1 cellular context compared by ENCODE assay signal in the genomic region with DNA sequence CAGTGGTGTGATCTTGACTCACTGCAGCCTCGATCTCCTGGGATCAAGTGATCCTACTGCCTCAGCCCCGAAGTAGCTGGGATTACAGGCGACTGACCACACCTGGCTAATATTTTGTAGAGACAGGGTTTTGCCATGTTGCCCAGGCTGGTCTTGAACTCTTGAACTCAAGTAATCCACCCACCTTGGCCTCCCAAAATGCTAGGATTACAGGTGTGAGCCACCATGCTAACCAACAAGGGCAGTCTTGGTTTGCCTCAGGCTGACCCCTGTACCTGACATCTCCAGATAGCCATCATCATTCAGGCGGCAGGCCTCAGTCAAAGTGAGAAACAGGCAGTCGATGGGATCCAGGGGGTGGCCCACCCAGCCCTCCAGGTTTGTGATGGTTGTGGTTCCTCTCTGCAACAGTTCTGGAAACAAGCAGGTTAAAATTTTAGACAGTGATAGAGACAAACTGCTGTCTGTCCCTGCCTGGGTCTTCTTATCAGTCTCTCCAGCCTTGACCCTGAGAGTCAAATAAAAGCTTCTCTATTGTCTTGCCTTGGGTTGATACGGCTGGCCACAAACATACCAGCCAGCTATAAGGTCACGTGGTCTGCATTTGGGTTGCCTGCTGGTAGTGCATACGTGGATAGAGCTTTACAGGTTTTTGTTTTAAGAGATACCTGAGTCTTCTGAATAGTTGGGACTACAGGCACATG.
TF ChIP-seq lines count a peak whose summit lies in the region.

No MANE protein-coding gene starts in this region.

TF ChIP-seq in K562, 482 proteins besides CTCF, POLR2A, EP300 and RAD21 (continued from another document and continues in another):
- TF ChIP-seq, protein P1, sequence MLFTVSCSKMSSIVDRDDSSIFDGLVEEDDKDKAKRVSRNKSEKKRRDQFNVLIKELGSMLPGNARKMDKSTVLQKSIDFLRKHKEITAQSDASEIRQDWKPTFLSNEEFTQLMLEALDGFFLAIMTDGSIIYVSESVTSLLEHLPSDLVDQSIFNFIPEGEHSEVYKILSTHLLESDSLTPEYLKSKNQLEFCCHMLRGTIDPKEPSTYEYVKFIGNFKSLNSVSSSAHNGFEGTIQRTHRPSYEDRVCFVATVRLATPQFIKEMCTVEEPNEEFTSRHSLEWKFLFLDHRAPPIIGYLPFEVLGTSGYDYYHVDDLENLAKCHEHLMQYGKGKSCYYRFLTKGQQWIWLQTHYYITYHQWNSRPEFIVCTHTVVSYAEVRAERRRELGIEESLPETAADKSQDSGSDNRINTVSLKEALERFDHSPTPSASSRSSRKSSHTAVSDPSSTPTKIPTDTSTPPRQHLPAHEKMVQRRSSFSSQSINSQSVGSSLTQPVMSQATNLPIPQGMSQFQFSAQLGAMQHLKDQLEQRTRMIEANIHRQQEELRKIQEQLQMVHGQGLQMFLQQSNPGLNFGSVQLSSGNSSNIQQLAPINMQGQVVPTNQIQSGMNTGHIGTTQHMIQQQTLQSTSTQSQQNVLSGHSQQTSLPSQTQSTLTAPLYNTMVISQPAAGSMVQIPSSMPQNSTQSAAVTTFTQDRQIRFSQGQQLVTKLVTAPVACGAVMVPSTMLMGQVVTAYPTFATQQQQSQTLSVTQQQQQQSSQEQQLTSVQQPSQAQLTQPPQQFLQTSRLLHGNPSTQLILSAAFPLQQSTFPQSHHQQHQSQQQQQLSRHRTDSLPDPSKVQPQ (CRISPR knock-in tag; IDR thresholded peaks at IDR 0.05; ENCODE audit: borderline replicate concordance): no peak
- TF ChIP-seq SREBF2 (CRISPR knock-in tag; IDR thresholded peaks at IDR 0.05) (no peak), ZNF224 (CRISPR knock-in tag; IDR thresholded peaks at IDR 0.05) (no peak), NFE2 (IDR thresholded peaks at IDR 0.05; ENCODE audit: low read depth) (peak; percentile 55), NFIX (CRISPR knock-in tag; IDR thresholded peaks at IDR 0.05; ENCODE audit: low read depth) (no peak), HMG20A (CRISPR knock-in tag; conservative IDR thresholded peaks at IDR 0.05) (0 out of 2 replicates have a peak, but pooled peaks have one; percentile 60), SMAD1 (IDR thresholded peaks at IDR 0.05; ENCODE audit: low read depth, low read length, partially characterized antibody) (no peak), TRIM24 (IDR thresholded peaks at IDR 0.05) (peak; percentile 78 to 88), SPI1 (IDR thresholded peaks at IDR 0.05; ENCODE audit: borderline replicate concordance, low read depth, low read length) (no peak), BCOR (IDR thresholded peaks at IDR 0.05) (peak; percentile 85; the same call in 1 of the 2 replicates), CBX8 (IDR thresholded peaks at IDR 0.05; ENCODE audit: borderline replicate concordance, extremely low read depth, low read depth, low read length, poor library complexity, severe bottlenecking) (no peak), BRF1 (IDR thresholded peaks at IDR 0.05; ENCODE audit: borderline replicate concordance, extremely low read depth, insufficient read length) (no peak), ILK (tag; IDR thresholded peaks at IDR 0.05; ENCODE audit: borderline replicate concordance, low read depth) (no peak), HDAC6 (IDR thresholded peaks at IDR 0.05; ENCODE audit: low read depth, low read length) (no peak), PHF20 (IDR thresholded peaks at IDR 0.05; ENCODE audit: partially characterized antibody) (no peak), ZBED1 (IDR thresholded peaks at IDR 0.05) (no peak), RHOXF2B (CRISPR knock-in tag; conservative IDR thresholded peaks at IDR 0.05) (no peak), FOXK2 (conservative IDR thresholded peaks at IDR 0.05 in 1 of 2, IDR thresholded peaks at IDR 0.05 in 1 of 2; ENCODE audit: low read depth in 2 of 2) (peak; percentile 45 to 78; a peak in 2 of 4 replicates), ZNF311 (CRISPR knock-in tag; IDR thresholded peaks at IDR 0.05) (no peak), ZKSCAN3 (CRISPR knock-in tag; IDR thresholded peaks at IDR 0.05) (no peak)
- TF ChIP-seq, protein P2, sequence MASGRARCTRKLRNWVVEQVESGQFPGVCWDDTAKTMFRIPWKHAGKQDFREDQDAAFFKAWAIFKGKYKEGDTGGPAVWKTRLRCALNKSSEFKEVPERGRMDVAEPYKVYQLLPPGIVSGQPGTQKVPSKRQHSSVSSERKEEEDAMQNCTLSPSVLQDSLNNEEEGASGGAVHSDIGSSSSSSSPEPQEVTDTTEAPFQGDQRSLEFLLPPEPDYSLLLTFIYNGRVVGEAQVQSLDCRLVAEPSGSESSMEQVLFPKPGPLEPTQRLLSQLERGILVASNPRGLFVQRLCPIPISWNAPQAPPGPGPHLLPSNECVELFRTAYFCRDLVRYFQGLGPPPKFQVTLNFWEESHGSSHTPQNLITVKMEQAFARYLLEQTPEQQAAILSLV (tag; IDR thresholded peaks at IDR 0.05): no peak
- TF ChIP-seq, protein P3, sequence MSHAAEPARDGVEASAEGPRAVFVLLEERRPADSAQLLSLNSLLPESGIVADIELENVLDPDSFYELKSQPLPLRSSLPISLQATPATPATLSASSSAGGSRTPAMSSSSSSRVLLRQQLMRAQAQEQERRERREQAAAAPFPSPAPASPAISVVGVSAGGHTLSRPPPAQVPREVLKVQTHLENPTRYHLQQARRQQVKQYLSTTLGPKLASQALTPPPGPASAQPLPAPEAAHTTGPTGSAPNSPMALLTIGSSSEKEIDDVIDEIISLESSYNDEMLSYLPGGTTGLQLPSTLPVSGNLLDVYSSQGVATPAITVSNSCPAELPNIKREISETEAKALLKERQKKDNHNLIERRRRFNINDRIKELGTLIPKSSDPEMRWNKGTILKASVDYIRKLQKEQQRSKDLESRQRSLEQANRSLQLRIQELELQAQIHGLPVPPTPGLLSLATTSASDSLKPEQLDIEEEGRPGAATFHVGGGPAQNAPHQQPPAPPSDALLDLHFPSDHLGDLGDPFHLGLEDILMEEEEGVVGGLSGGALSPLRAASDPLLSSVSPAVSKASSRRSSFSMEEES (CRISPR knock-in tag; IDR thresholded peaks at IDR 0.05): peak; percentile 99
- TF ChIP-seq, protein P4, sequence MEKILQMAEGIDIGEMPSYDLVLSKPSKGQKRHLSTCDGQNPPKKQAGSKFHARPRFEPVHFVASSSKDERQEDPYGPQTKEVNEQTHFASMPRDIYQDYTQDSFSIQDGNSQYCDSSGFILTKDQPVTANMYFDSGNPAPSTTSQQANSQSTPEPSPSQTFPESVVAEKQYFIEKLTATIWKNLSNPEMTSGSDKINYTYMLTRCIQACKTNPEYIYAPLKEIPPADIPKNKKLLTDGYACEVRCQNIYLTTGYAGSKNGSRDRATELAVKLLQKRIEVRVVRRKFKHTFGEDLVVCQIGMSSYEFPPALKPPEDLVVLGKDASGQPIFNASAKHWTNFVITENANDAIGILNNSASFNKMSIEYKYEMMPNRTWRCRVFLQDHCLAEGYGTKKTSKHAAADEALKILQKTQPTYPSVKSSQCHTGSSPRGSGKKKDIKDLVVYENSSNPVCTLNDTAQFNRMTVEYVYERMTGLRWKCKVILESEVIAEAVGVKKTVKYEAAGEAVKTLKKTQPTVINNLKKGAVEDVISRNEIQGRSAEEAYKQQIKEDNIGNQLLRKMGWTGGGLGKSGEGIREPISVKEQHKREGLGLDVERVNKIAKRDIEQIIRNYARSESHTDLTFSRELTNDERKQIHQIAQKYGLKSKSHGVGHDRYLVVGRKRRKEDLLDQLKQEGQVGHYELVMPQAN (IDR thresholded peaks at IDR 0.05; ENCODE audit: borderline replicate concordance): no peak
- TF ChIP-seq, protein P5, sequence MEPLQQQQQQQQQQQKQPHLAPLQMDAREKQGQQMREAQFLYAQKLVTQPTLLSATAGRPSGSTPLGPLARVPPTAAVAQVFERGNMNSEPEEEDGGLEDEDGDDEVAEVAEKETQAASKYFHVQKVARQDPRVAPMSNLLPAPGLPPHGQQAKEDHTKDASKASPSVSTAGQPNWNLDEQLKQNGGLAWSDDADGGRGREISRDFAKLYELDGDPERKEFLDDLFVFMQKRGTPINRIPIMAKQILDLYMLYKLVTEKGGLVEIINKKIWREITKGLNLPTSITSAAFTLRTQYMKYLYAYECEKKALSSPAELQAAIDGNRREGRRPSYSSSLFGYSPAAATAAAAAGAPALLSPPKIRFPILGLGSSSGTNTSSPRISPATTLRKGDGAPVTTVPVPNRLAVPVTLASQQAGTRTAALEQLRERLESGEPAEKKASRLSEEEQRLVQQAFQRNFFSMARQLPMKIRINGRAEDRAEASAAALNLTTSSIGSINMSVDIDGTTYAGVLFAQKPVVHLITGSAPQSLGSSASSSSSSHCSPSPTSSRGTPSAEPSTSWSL (CRISPR knock-in tag; IDR thresholded peaks at IDR 0.05; ENCODE audit: borderline replicate concordance): no peak
- TF ChIP-seq, protein P6, sequence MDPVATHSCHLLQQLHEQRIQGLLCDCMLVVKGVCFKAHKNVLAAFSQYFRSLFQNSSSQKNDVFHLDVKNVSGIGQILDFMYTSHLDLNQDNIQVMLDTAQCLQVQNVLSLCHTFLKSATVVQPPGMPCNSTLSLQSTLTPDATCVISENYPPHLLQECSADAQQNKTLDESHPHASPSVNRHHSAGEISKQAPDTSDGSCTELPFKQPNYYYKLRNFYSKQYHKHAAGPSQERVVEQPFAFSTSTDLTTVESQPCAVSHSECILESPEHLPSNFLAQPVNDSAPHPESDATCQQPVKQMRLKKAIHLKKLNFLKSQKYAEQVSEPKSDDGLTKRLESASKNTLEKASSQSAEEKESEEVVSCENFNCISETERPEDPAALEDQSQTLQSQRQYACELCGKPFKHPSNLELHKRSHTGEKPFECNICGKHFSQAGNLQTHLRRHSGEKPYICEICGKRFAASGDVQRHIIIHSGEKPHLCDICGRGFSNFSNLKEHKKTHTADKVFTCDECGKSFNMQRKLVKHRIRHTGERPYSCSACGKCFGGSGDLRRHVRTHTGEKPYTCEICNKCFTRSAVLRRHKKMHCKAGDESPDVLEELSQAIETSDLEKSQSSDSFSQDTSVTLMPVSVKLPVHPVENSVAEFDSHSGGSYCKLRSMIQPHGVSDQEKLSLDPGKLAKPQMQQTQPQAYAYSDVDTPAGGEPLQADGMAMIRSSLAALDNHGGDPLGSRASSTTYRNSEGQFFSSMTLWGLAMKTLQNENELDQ (CRISPR knock-in tag; IDR thresholded peaks at IDR 0.05; ENCODE audit: borderline replicate concordance): no peak
- TF ChIP-seq, protein P7, sequence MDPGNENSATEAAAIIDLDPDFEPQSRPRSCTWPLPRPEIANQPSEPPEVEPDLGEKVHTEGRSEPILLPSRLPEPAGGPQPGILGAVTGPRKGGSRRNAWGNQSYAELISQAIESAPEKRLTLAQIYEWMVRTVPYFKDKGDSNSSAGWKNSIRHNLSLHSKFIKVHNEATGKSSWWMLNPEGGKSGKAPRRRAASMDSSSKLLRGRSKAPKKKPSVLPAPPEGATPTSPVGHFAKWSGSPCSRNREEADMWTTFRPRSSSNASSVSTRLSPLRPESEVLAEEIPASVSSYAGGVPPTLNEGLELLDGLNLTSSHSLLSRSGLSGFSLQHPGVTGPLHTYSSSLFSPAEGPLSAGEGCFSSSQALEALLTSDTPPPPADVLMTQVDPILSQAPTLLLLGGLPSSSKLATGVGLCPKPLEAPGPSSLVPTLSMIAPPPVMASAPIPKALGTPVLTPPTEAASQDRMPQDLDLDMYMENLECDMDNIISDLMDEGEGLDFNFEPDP (CRISPR knock-in tag; IDR thresholded peaks at IDR 0.05): no peak
- TF ChIP-seq, protein P8, sequence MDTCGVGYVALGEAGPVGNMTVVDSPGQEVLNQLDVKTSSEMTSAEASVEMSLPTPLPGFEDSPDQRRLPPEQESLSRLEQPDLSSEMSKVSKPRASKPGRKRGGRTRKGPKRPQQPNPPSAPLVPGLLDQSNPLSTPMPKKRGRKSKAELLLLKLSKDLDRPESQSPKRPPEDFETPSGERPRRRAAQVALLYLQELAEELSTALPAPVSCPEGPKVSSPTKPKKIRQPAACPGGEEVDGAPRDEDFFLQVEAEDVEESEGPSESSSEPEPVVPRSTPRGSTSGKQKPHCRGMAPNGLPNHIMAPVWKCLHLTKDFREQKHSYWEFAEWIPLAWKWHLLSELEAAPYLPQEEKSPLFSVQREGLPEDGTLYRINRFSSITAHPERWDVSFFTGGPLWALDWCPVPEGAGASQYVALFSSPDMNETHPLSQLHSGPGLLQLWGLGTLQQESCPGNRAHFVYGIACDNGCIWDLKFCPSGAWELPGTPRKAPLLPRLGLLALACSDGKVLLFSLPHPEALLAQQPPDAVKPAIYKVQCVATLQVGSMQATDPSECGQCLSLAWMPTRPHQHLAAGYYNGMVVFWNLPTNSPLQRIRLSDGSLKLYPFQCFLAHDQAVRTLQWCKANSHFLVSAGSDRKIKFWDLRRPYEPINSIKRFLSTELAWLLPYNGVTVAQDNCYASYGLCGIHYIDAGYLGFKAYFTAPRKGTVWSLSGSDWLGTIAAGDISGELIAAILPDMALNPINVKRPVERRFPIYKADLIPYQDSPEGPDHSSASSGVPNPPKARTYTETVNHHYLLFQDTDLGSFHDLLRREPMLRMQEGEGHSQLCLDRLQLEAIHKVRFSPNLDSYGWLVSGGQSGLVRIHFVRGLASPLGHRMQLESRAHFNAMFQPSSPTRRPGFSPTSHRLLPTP (IDR thresholded peaks at IDR 0.05; ENCODE audit: borderline replicate concordance, extremely low read depth, insufficient read length): no peak
- TF ChIP-seq, protein P9, sequence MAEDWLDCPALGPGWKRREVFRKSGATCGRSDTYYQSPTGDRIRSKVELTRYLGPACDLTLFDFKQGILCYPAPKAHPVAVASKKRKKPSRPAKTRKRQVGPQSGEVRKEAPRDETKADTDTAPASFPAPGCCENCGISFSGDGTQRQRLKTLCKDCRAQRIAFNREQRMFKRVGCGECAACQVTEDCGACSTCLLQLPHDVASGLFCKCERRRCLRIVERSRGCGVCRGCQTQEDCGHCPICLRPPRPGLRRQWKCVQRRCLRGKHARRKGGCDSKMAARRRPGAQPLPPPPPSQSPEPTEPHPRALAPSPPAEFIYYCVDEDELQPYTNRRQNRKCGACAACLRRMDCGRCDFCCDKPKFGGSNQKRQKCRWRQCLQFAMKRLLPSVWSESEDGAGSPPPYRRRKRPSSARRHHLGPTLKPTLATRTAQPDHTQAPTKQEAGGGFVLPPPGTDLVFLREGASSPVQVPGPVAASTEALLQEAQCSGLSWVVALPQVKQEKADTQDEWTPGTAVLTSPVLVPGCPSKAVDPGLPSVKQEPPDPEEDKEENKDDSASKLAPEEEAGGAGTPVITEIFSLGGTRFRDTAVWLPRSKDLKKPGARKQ (CRISPR knock-in tag; IDR thresholded peaks at IDR 0.05): no peak
- TF ChIP-seq, protein P10, sequence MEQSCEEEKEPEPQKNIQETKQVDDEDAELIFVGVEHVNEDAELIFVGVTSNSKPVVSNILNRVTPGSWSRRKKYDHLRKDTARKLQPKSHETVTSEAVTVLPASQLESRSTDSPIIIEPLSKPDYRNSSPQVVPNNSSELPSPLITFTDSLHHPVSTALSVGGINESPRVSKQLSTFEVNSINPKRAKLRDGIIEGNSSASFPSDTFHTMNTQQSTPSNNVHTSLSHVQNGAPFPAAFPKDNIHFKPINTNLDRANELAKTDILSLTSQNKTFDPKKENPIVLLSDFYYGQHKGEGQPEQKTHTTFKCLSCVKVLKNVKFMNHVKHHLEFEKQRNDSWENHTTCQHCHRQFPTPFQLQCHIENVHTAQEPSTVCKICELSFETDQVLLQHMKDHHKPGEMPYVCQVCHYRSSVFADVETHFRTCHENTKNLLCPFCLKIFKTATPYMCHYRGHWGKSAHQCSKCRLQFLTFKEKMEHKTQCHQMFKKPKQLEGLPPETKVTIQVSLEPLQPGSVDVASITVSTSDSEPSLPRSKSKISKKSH (CRISPR knock-in tag; IDR thresholded peaks at IDR 0.05): no peak
